ENCODE assay signal across 11 cellular contexts in the genomic region with DNA sequence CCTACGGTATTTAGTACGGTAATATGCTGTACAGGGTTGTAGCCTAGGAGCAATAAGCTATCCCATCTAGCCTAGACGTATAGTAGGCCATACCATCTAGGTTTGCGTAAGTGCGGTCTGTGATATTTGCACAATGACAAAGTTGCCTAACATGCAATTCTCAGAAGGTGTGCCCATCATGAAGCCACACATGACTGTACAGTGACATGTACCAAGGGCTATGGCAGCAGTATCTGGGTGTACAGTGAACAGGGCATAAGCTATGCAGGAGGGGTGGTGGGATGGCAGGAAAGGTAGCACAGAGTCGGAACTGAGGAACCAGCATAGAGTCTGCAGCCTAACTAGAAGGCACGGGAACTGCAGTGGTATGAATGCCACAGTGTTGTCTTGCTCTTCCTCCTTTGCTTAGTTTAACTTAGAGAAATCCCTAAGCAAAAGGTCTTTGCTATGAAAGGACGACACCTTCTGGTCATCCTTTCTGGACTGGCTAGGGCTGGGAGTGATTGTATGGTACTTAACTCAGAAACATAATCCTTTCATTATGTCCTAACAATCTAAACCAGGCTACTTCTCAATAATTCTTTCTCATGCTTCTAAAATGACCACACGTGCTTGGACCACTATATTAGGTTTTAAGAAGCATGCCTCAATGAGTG.
DNase-seq lines count a peak whose midpoint lies in the region; ATAC-seq and TF ChIP-seq lines count a peak whose summit lies in the region.
"Had no signal": no experiment of that assay in that cellular context is flagged by ENCODE, and none has a peak within 500 bp of the region (broad histone marks: within the 10 kb centered on the region; RNA-seq: fewer than 3 reads in every experiment).

No MANE protein-coding gene starts in this region.

- no peak overlapping the region for H2BK12ac ChIP-seq in neuronal stem cell (ENCODE audit: low read length)

- H3K36me3 ChIP-seq in brain microvascular endothelial cell (replicated peaks) (no peaks in the 10 kb centered on the region), neuronal stem cell (replicated peaks in 1 of 2; ENCODE audit: control insufficient read depth in 2 of 2, insufficient read depth in 2 of 2, low read length in 2 of 2) (no peaks in the 10 kb centered on the region), prostate gland (no peaks in the 10 kb centered on the region)

- intact Hi-C loops in prostate gland (cut with DNase I) = no loop called here

- no peak overlapping the region for H4K8ac ChIP-seq in neuronal stem cell (ENCODE audit: low read depth, low read length)

- no peaks in the 10 kb centered on the region for H3K79me1 ChIP-seq in neuronal stem cell (ENCODE audit: low read depth, low read length)

- ATAC-seq in GM21723 (IDR thresholded peaks at IDR 0.05; ENCODE audit: unreplicated experiment) = no peak

- DNase-seq in NCI-H2227 treated with DMSO at 0.1 percent for 48 hours (lab: John Stamatoyannopoulos, UW) (peak; percentile 24), brain microvascular endothelial cell (peak; percentile 33), neuronal stem cell (ENCODE audit: low spot score) (peak; percentile 20), prostate gland (ENCODE audit: low spot score) (no peak), iPS-NIHi11 (ENCODE audit: low spot score) (no peak)
- DNase-seq: activated CD4-positive, alpha-beta T cell treated with anti-CD3 and anti-CD28 coated beads, Interleukin-2, amount 50 U/mL, for 1 hour; amniotic stem cell; glutamatergic neuron; NCI-H446 treated with DMSO at 0.1 percent for 48 hours had no signal

- no peak overlapping the region for H3K9ac ChIP-seq in neuronal stem cell (ENCODE audit: low read depth, low read length, poor library complexity)

- no peak overlapping the region for H2AK5ac ChIP-seq in neuronal stem cell (ENCODE audit: low read depth, low read length)

- no peak overlapping the region for H3K4me2 ChIP-seq in neuronal stem cell (ENCODE audit: insufficient read depth, low read length, poor library complexity, severe bottlenecking)

- no peak overlapping the region for H3K18ac ChIP-seq in neuronal stem cell (ENCODE audit: low read length)

- H3K14ac ChIP-seq in neuronal stem cell (ENCODE audit: low read length) = no peak overlapping the region

- no peak for TF ChIP-seq POLR2A in prostate gland (IDR thresholded peaks at IDR 0.05)

- in situ Hi-C loops in brain microvascular endothelial cell (cut with HindIII; ENCODE audit: low pct_ligation_motif_present, low sequenced_read_pairs) = no loop called here

- H3K4me1 ChIP-seq in neuronal stem cell (ENCODE audit: control insufficient read depth in 2 of 2, insufficient read depth in 1 of 2, low read depth in 1 of 2, low read length in 2 of 2) (peaks cover 0 to 3% of the 10 kb centered on the region in 2 donors), prostate gland (replicated peaks) (no peaks in the 10 kb centered on the region)

- H3K27ac ChIP-seq in brain microvascular endothelial cell = no peak overlapping the region
- no peak overlapping the region for H3K27ac ChIP-seq in neuronal stem cell (replicated peaks; ENCODE audit: low read length)
- no peak overlapping the region for H3K27ac ChIP-seq in prostate gland

- no peak overlapping the region for H2BK5ac ChIP-seq in neuronal stem cell (ENCODE audit: low read length)

- no peak overlapping the region for H2AFZ ChIP-seq in neuronal stem cell (ENCODE audit: low read length)

- no peak overlapping the region for H4K91ac ChIP-seq in neuronal stem cell (ENCODE audit: low read depth, low read length, poor library complexity)

- H3K4ac ChIP-seq in neuronal stem cell (ENCODE audit: low read length) = no peak overlapping the region

- H3K27me3 ChIP-seq in brain microvascular endothelial cell (replicated peaks) (no peaks in the 10 kb centered on the region), neuronal stem cell (ENCODE audit: control insufficient read depth in 3 of 3, insufficient read depth in 3 of 3, low read depth in 1 of 3, low read length in 3 of 3) (no peaks in the 10 kb centered on the region), prostate gland (replicated peaks; ENCODE audit: insufficient read depth) (no peaks in the 10 kb centered on the region)

- 0 out of 3 replicates have a peak, but pooled peaks have one; percentile 17 for TF ChIP-seq CTCF in GM12872 (IDR thresholded peaks at IDR 0.05; ENCODE audit: insufficient read depth, low read depth, low read length)
- TF ChIP-seq CTCF in brain microvascular endothelial cell (IDR thresholded peaks at IDR 0.05; ENCODE audit: low read depth, low read length, missing control alignments) = peak; percentile 65
- no peak for TF ChIP-seq CTCF in prostate gland (IDR thresholded peaks at IDR 0.05)

- H3K4me3 ChIP-seq in brain microvascular endothelial cell (ENCODE audit: low read depth, low read length) (no peak overlapping the region), neuronal stem cell (ENCODE audit: low read length in 2 of 2) (peak overlapping the region in 1 of 2 donors; percentile 48), prostate gland (no peak overlapping the region)

- WGBS in neuronal stem cell (ENCODE audit: extremely low coverage in 2 of 2, insufficient read length in 2 of 2, insufficient replicate concordance in 1 of 2), 2 donors = no CpG with 5 or more reads among the region's 9 CpGs
- WGBS in prostate gland = 81% methylated on average over 9 of the region's 9 CpGs

- no peak overlapping the region for H2BK120ac ChIP-seq in neuronal stem cell (ENCODE audit: low read depth, low read length)

- no peak overlapping the region for H2BK15ac ChIP-seq in neuronal stem cell (ENCODE audit: low read length)

- H3K9me3 ChIP-seq in neuronal stem cell (replicated peaks in 1 of 2; ENCODE audit: control insufficient read depth in 2 of 2, insufficient read depth in 1 of 2, low read depth in 1 of 2, low read length in 2 of 2) (no peaks in the 10 kb centered on the region), prostate gland (no peaks in the 10 kb centered on the region)

- no peak overlapping the region for H3K23ac ChIP-seq in neuronal stem cell (ENCODE audit: low read depth, low read length, poor library complexity)

Comparison
In these comparisons a context has a peak if more than half of its experiments do, and no peak if none do; other contexts are left out.
1. CTCF ChIP-seq: peak in GM12872 (single experiment) and brain microvascular endothelial cell (single experiment); none in prostate gland (0 of 4).
2. DNase-seq: peak in NCI-H2227 treated with DMSO at 0.1 percent for 48 hours (single experiment), brain microvascular endothelial cell (single experiment) and neuronal stem cell (single experiment); none in prostate gland (single experiment) and iPS-NIHi11 (single experiment).